Comparison of ENCODE assay signal across 21 cellular contexts in genomic region chr4:99157478-99157935, GRCh38. TPM values are rescaled to one million over a fixed set of nuclear protein-coding genes. Genes with fewer than 3 reads are reported as not detected.
DNase-seq lines count a peak whose midpoint lies in the region; ATAC-seq and TF ChIP-seq lines count a peak whose summit lies in the region.
"Had no signal": no experiment of that assay in that cellular context is flagged by ENCODE, and none has a peak within 500 bp of the region (broad histone marks: within the 10 kb centered on the region; RNA-seq: fewer than 3 reads in every experiment).

No MANE protein-coding gene starts in this region.

- H3K27me3 Mint-ChIP-seq in nephron (ENCODE audit: low read depth), result no peaks in the 10 kb centered on the region

- no peak overlapping the region for H3K9ac ChIP-seq in HUES48 (ENCODE audit: low read depth, low read length)

- peak; percentile 16 for DNase-seq in hepatocyte (ENCODE audit: low spot score)
- no peak for DNase-seq in stimulated activated CD4-positive, alpha-beta T cell treated with anti-CD3 and anti-CD28 coated beads, Interleukin-4, amount 100 ng/mL, for 4 hours
- DNase-seq in spleen, result no peak
- DNase-seq in H4 (ENCODE audit: low spot score), result no peak
- DNase-seq: AML-193, DMS153, EL, KG1, NCI-H1048, NCI-H146, NCI-H2081 treated with DMSO at 0.1 percent for 48 hours had no signal

- peaks cover 4% of the 10 kb centered on the region for H3K36me3 Mint-ChIP-seq in nephron (ENCODE audit: low read depth)
- H3K36me3 Mint-ChIP-seq: CD14-positive monocyte had no signal

- no peaks in the 10 kb centered on the region for H3K9me2 ChIP-seq in hepatocyte (replicated peaks; ENCODE audit: insufficient read depth)

- no peaks in the 10 kb centered on the region for H4K20me1 ChIP-seq in hepatocyte (ENCODE audit: insufficient read depth, poor library complexity, severe bottlenecking)

- no peaks in the 10 kb centered on the region for H3K27me3 ChIP-seq in HUES48 (ENCODE audit: control insufficient read depth, insufficient read depth, low read length)
- no peaks in the 10 kb centered on the region for H3K27me3 ChIP-seq in hepatocyte
- peaks cover 0 to 3% (median 0%) of the 10 kb centered on the region in 7 donors for H3K27me3 ChIP-seq in spleen (replicated peaks in 1 of 7)
- H3K27me3 ChIP-seq: SJSA1 had no signal

- no peak for ATAC-seq in HG02798 (IDR thresholded peaks at IDR 0.05; ENCODE audit: poor library complexity, unreplicated experiment)
- ATAC-seq: GM12878, GM23338, Panc1 had no signal

- H3K4me3 Mint-ChIP-seq in nephron, result no peak overlapping the region
- H3K4me3 Mint-ChIP-seq: CD14-positive monocyte, GM23338 had no signal

- H2AFZ ChIP-seq in hepatocyte, result no peak overlapping the region
- H2AFZ ChIP-seq: GM23338 had no signal

- WGBS in hepatocyte (ENCODE audit: low lambda C conversion rate, missing lambda C conversion rate), result 45% methylated on average over 3 of the region's 3 CpGs
- 75 to 93% (median 83%) methylated on average over 3 of the region's 3 CpGs for WGBS in spleen, 5 donors

- TF ChIP-seq CTCF in hepatocyte (IDR thresholded peaks at IDR 0.05; ENCODE audit: poor library complexity), result no peak
- TF ChIP-seq CTCF in nephron (IDR thresholded peaks at IDR 0.05; ENCODE audit: unreplicated experiment in 3 of 3), result no peak
- no peak for TF ChIP-seq CTCF in spleen (IDR thresholded peaks at IDR 0.05 in 8 of 11, conservative IDR thresholded peaks at IDR 0.05 in 3 of 11)

- no peaks in the 10 kb centered on the region for H3K4me1 ChIP-seq in HUES48 (ENCODE audit: control insufficient read depth, insufficient read depth, low read length)
- peaks cover 10% of the 10 kb centered on the region for H3K4me1 ChIP-seq in hepatocyte (ENCODE audit: insufficient read depth)
- peaks cover 0 to 2% (median 0%) of the 10 kb centered on the region in 6 donors for H3K4me1 ChIP-seq in spleen
- H3K4me1 ChIP-seq: SJSA1 had no signal

- H3K9me3 ChIP-seq in HUES48 (ENCODE audit: control insufficient read depth, insufficient read depth, low read length) (no peaks in the 10 kb centered on the region), hepatocyte (ENCODE audit: low read depth) (no peaks in the 10 kb centered on the region), spleen (no peaks in the 10 kb centered on the region)
- H3K9me3 ChIP-seq: SJSA1 had no signal

- no peaks in the 10 kb centered on the region for H3K36me3 ChIP-seq in HUES48 (ENCODE audit: control insufficient read depth, insufficient read depth, low read length)
- no peaks in the 10 kb centered on the region for H3K36me3 ChIP-seq in hepatocyte (replicated peaks; ENCODE audit: insufficient read depth, low read depth)
- no peaks in the 10 kb centered on the region for H3K36me3 ChIP-seq in spleen
- H3K36me3 ChIP-seq: SJSA1 had no signal

- peaks cover 3% of the 10 kb centered on the region for H3K9me3 Mint-ChIP-seq in nephron

- H3K27ac ChIP-seq in HUES48 (ENCODE audit: low read depth, low read length) (peak overlapping the region; percentile 2), hepatocyte (peak overlapping the region; percentile 47), spleen (no peak overlapping the region)
- H3K27ac ChIP-seq: SJSA1 had no signal

- no peaks in the 10 kb centered on the region for H3K79me2 ChIP-seq in hepatocyte

- H3K27ac Mint-ChIP-seq in nephron, result peak overlapping the region in 2 of 3 experiments; percentile 28 to 51
- H3K27ac Mint-ChIP-seq: CD14-positive monocyte, GM23338 had no signal

- H3K4me3 ChIP-seq in HUES48 (ENCODE audit: low read depth, low read length) (no peak overlapping the region), hepatocyte (no peak overlapping the region), spleen (no peak overlapping the region)
- H3K4me3 ChIP-seq: GM12878, GM23338, SJSA1 had no signal

- TF ChIP-seq POLR2A in spleen (IDR thresholded peaks at IDR 0.05), result no peak

- no peak overlapping the region for H3K4me2 ChIP-seq in hepatocyte
- H3K4me2 ChIP-seq: GM23338 had no signal

- H3K4me1 Mint-ChIP-seq in nephron, result no peaks in the 10 kb centered on the region
- H3K4me1 Mint-ChIP-seq: CD14-positive monocyte, GM23338 had no signal

- intact Hi-C loops in spleen (cut with DNase I; ENCODE audit: low total_unique reads), result no loop called here

RNA-seq across cellular contexts. Expression of gene ADH4, which starts 13.4 kb away (rescaled TPM):
- total RNA-seq in hepatocyte (23.5 and 24.0 TPM in 2 replicates), spleen (under 1 TPM in 4 of 7 donors, not detected in 3; 0.30 to 0.41 (median 0.35) TPM)
- polyA plus RNA-seq in hepatocyte (9.2 and 11.0 TPM in 2 replicates), spleen (under 1 TPM; 0.11 to 0.61 (median 0.26) TPM)
- not detected in 2 replicates for total RNA-seq in H4 (2014; rRNA removed; shearing (Covaris generic))
- total RNA-seq: GM12878, GM23338, M059J, NCI-H460, SJSA1 had no signal
- polyA plus RNA-seq: CD14-positive monocyte, GM12878, GM23338 had no signal

Comparison
In these comparisons a context has a peak if more than half of its experiments do, and no peak if none do; other contexts are left out.
1. H3K27ac ChIP-seq: peak in HUES48 (single experiment) and hepatocyte (single experiment); none in spleen (0 of 8).
2. RNA of gene ADH4, which starts 13.4 kb away (total RNA-seq): 23.5 to 24.0 TPM in hepatocyte; 0.30 to 0.41 TPM in spleen and not detected in H4; every median in the first group is over 10 times any median in the second.